In the genomic region with DNA sequence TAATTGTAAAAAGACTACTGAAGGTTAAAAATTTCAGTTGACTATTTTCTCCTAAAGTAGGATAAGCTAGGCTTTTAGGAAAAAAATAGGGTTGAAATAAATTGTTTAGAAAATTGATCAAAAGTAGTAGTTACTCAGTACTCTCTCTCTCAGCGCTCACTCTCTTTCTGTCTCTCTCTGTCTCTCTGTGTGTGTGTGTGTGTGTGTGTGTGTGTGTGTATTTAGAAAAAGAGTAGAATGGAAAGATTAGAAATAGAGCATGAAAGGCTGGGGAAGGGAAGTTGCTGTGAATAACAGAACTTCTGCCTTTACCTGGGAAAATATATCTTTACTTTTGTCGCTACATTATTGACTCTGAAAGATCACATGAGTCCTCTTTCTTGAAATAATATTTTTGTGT, we compare ENCODE assay signal across 24 cellular contexts.
"Had no signal": no experiment of that assay in that cellular context is flagged by ENCODE, and none has a peak within 500 bp of the region (broad histone marks: within the 10 kb centered on the region; RNA-seq: fewer than 3 reads in every experiment).

No MANE protein-coding gene starts in this region.

- H3K9me3 Mint-ChIP-seq: activated CD4-positive, alpha-beta memory T cell treated with anti-CD3 and anti-CD28 coated beads for 36 hours; activated naive CD8-positive, alpha-beta T cell treated with anti-CD3 and anti-CD28 coated beads, Interleukin-2, amount 50 U/mL, for 24 hours; activated T-helper 1 cell treated with anti-CD3 and anti-CD28 coated beads, Interleukin-12 subunit alpha, Interleukin-12 subunit beta, Interleukin-2, Interleukin-4 antibody, amounts not matched to agents 30 ng/mL and 10 ng/mL and 1 ng/mL, durations not matched to agents 14 hours and 24 hours and 36 hours; immature natural killer cell; natural killer cell treated with Interleukin-12 subunit alpha and Interleukin-12 subunit beta and Interleukin-15 and Interleukin-18, amount 100 ng/mL, for 72 hours; T-helper 1 cell treated with Interleukin-12 subunit alpha and Interleukin-12 subunit beta and Interleukin-4 antibody, amounts not matched to agents 30 μg/mL and 1 μg/mL, for 36 hours had no signal

- H3K27me3 ChIP-seq: body of pancreas, foreskin keratinocyte, left lung, right lobe of liver, upper lobe of right lung had no signal

- H3K4me3 Mint-ChIP-seq: activated CD4-positive, alpha-beta memory T cell treated with anti-CD3 and anti-CD28 coated beads for 36 hours; activated naive CD8-positive, alpha-beta T cell treated with anti-CD3 and anti-CD28 coated beads, Interleukin-2, amount 50 U/mL, for 24 hours; activated T-helper 1 cell treated with anti-CD3 and anti-CD28 coated beads, Interleukin-12 subunit alpha, Interleukin-12 subunit beta, Interleukin-2, Interleukin-4 antibody, amounts not matched to agents 30 ng/mL and 10 ng/mL and 1 ng/mL, durations not matched to agents 14 hours and 24 hours and 36 hours; immature natural killer cell; natural killer cell treated with Interleukin-12 subunit alpha and Interleukin-12 subunit beta and Interleukin-15 and Interleukin-18, amount 100 ng/mL, for 72 hours; T-helper 1 cell treated with Interleukin-12 subunit alpha and Interleukin-12 subunit beta and Interleukin-4 antibody, amounts not matched to agents 30 μg/mL and 1 μg/mL, for 36 hours had no signal

- H3K4me3 ChIP-seq: body of pancreas, left lung, lung, right lobe of liver, upper lobe of right lung had no signal

- H3K27ac Mint-ChIP-seq: activated CD4-positive, alpha-beta memory T cell treated with anti-CD3 and anti-CD28 coated beads for 36 hours; activated naive CD8-positive, alpha-beta T cell treated with anti-CD3 and anti-CD28 coated beads, Interleukin-2, amount 50 U/mL, for 24 hours; activated T-helper 1 cell treated with anti-CD3 and anti-CD28 coated beads, Interleukin-12 subunit alpha, Interleukin-12 subunit beta, Interleukin-2, Interleukin-4 antibody, amounts not matched to agents 30 ng/mL and 10 ng/mL and 1 ng/mL, durations not matched to agents 14 hours and 24 hours and 36 hours; immature natural killer cell; natural killer cell treated with Interleukin-12 subunit alpha and Interleukin-12 subunit beta and Interleukin-15 and Interleukin-18, amount 100 ng/mL, for 72 hours; T-helper 1 cell treated with Interleukin-12 subunit alpha and Interleukin-12 subunit beta and Interleukin-4 antibody, amounts not matched to agents 30 μg/mL and 1 μg/mL, for 36 hours had no signal

- H3K36me3 Mint-ChIP-seq: activated CD4-positive, alpha-beta memory T cell treated with anti-CD3 and anti-CD28 coated beads for 36 hours; immature natural killer cell; natural killer cell treated with Interleukin-12 subunit alpha and Interleukin-12 subunit beta and Interleukin-15 and Interleukin-18, amount 100 ng/mL, for 72 hours had no signal

- ATAC-seq: activated naive CD8-positive, alpha-beta T cell treated with anti-CD3 and anti-CD28 coated beads, Interleukin-2, amount 50 U/mL, for 24 hours; body of pancreas; foreskin keratinocyte; left lung; natural killer cell treated with Interleukin-12 subunit alpha and Interleukin-12 subunit beta and Interleukin-15 and Interleukin-18, amount 100 ng/mL, for 72 hours; right lobe of liver; upper lobe of right lung had no signal

- H3K36me3 ChIP-seq: left lung, right lobe of liver, upper lobe of right lung had no signal

- H3K9me3 ChIP-seq: body of pancreas, left lung, right lobe of liver, upper lobe of right lung had no signal

- H3K27ac ChIP-seq: body of pancreas, foreskin keratinocyte, left lung, right lobe of liver, upper lobe of right lung had no signal

- H3K27me3 Mint-ChIP-seq: activated CD4-positive, alpha-beta memory T cell treated with anti-CD3 and anti-CD28 coated beads for 36 hours; activated naive CD8-positive, alpha-beta T cell treated with anti-CD3 and anti-CD28 coated beads, Interleukin-2, amount 50 U/mL, for 24 hours; natural killer cell treated with Interleukin-12 subunit alpha and Interleukin-12 subunit beta and Interleukin-15 and Interleukin-18, amount 100 ng/mL, for 72 hours had no signal

- DNase-seq: activated CD4-positive, alpha-beta memory T cell treated with anti-CD3 and anti-CD28 coated beads for 36 hours; activated CD4-positive, alpha-beta T cell treated with anti-CD3 and anti-CD28 coated beads for 48 hours; activated gamma-delta T cell; activated naive CD4-positive, alpha-beta T cell treated with anti-CD3 and anti-CD28 coated beads, Interleukin-2, amount 50 U/mL, for 16 hours; activated naive CD8-positive, alpha-beta T cell treated with anti-CD3 and anti-CD28 coated beads, Interleukin-2, amount 50 U/mL, for 24 hours; anterior cingulate cortex; caudate nucleus; effector memory CD4-positive, alpha-beta T cell; foreskin keratinocyte; immature natural killer cell; kidney glomerular epithelial cell; left lung; midbrain; nucleus accumbens; right lobe of liver; small intestine; stimulated activated naive CD4-positive, alpha-beta T cell; T1000; upper lobe of right lung had no signal
